Comparison of ENCODE assay signal across 26 cellular contexts in genomic region chrX:46610070-46610658, GRCh38. TPM values are rescaled to one million over a fixed set of nuclear protein-coding genes. Genes with fewer than 3 reads are reported as not detected.
DNase-seq lines count a peak whose midpoint lies in the region; ATAC-seq, FAIRE-seq and TF ChIP-seq lines count a peak whose summit lies in the region.
"Had no signal": no experiment of that assay in that cellular context is flagged by ENCODE, and none has a peak within 500 bp of the region (broad histone marks: within the 10 kb centered on the region; RNA-seq: fewer than 3 reads in every experiment).

No MANE protein-coding gene starts in this region.

- peaks cover 4% of the 10 kb centered on the region for H3K36me3 Mint-ChIP-seq in activated naive CD8-positive, alpha-beta T cell treated with anti-CD3 and anti-CD28 coated beads, Interleukin-2, amount 10 ng/mL, durations not matched to agents 7 days and 5 days
- H3K36me3 Mint-ChIP-seq in activated naive CD8-positive, alpha-beta T cell treated with anti-CD3 and anti-CD28 coated beads, Interleukin-2, amount 50 U/mL, for 24 hours (ENCODE audit: low read depth): peaks cover 13% of the 10 kb centered on the region
- peaks cover 21% of the 10 kb centered on the region for H3K36me3 Mint-ChIP-seq in T-helper 1 cell treated with Interleukin-12 subunit alpha and Interleukin-12 subunit beta and Interleukin-4 antibody, amounts not matched to agents 30 μg/mL and 1 μg/mL, for 36 hours (ENCODE audit: low read depth)
- H3K36me3 Mint-ChIP-seq in astrocyte (ENCODE audit: low read depth, unreplicated experiment): peaks cover 2% of the 10 kb centered on the region

- no peak for DNase-seq in activated CD4-positive, CD25-positive, alpha-beta regulatory T cell treated with anti-CD3 and anti-CD28 coated beads, Interleukin-2, amount 50 U/mL, for 72 hours
- DNase-seq in activated naive CD8-positive, alpha-beta T cell treated with anti-CD3 and anti-CD28 coated beads, Interleukin-2, amount 10 ng/mL, durations not matched to agents 7 days and 5 days: no peak
- DNase-seq in activated naive CD8-positive, alpha-beta T cell treated with anti-CD3 and anti-CD28 coated beads, Interleukin-2, amount 50 U/mL, for 24 hours: no peak
- DNase-seq in astrocyte (ENCODE audit: low read depth) (no peak), cardiac septum (ENCODE audit: low spot score) (no peak)
- DNase-seq: ACHN, BE2C, GM23248, H7, IMR-90, NCI-H1048, NCI-H1417, NCI-H1694, NCI-H2029 treated with DMSO at 0.1 percent for 48 hours, NCI-H446 treated with DMSO at 0.1 percent for 48 hours, NCI-H526, PC-9, SJCRH30 had no signal

- intact Hi-C loops in cardiac septum (cut with DNase I): no loop called here

- no peaks in the 10 kb centered on the region for H3K4me1 ChIP-seq in astrocyte (ENCODE audit: insufficient read depth, low read length)
- H3K4me1 ChIP-seq: BE2C, SJCRH30 had no signal

- H3K36me3 ChIP-seq in astrocyte (ENCODE audit: insufficient read depth, low read length): no peaks in the 10 kb centered on the region
- H3K36me3 ChIP-seq: BE2C, SJCRH30 had no signal

- FAIRE-seq in astrocyte (lab: Jason Lieb, UNC): peak; percentile 70
- FAIRE-seq: D721Med, HTR-8/SVneo had no signal

- no peaks in the 10 kb centered on the region for H4K20me1 ChIP-seq in astrocyte (ENCODE audit: insufficient read depth, low read length)

- H3K9me3 Mint-ChIP-seq in activated naive CD8-positive, alpha-beta T cell treated with anti-CD3 and anti-CD28 coated beads, Interleukin-2, amount 10 ng/mL, durations not matched to agents 7 days and 5 days: no peaks in the 10 kb centered on the region
- no peaks in the 10 kb centered on the region for H3K9me3 Mint-ChIP-seq in activated naive CD8-positive, alpha-beta T cell treated with anti-CD3 and anti-CD28 coated beads, Interleukin-2, amount 50 U/mL, for 24 hours
- H3K9me3 Mint-ChIP-seq in T-helper 1 cell treated with Interleukin-12 subunit alpha and Interleukin-12 subunit beta and Interleukin-4 antibody, amounts not matched to agents 30 μg/mL and 1 μg/mL, for 36 hours: no peaks in the 10 kb centered on the region
- H3K9me3 Mint-ChIP-seq in astrocyte (ENCODE audit: unreplicated experiment): no peaks in the 10 kb centered on the region

- H3K4me1 Mint-ChIP-seq in activated naive CD8-positive, alpha-beta T cell treated with anti-CD3 and anti-CD28 coated beads, Interleukin-2, amount 10 ng/mL, durations not matched to agents 7 days and 5 days: peaks cover 29% of the 10 kb centered on the region
- H3K4me1 Mint-ChIP-seq in activated naive CD8-positive, alpha-beta T cell treated with anti-CD3 and anti-CD28 coated beads, Interleukin-2, amount 50 U/mL, for 24 hours: peaks cover 22% of the 10 kb centered on the region
- peaks cover 43% of the 10 kb centered on the region for H3K4me1 Mint-ChIP-seq in T-helper 1 cell treated with Interleukin-12 subunit alpha and Interleukin-12 subunit beta and Interleukin-4 antibody, amounts not matched to agents 30 μg/mL and 1 μg/mL, for 36 hours (ENCODE audit: low read depth)
- no peaks in the 10 kb centered on the region for H3K4me1 Mint-ChIP-seq in astrocyte (ENCODE audit: low read depth, unreplicated experiment)

- H2AFZ ChIP-seq in astrocyte (ENCODE audit: low read depth, low read length): no peak overlapping the region
- H2AFZ ChIP-seq: GM23248, PC-9 had no signal

- H3K4me3 ChIP-seq in astrocyte (ENCODE audit: insufficient read depth, low read depth, low read length): no peak overlapping the region
- H3K4me3 ChIP-seq: GM23248, PC-9, SJCRH30 had no signal

- no peaks in the 10 kb centered on the region for H3K9me3 ChIP-seq in astrocyte (ENCODE audit: insufficient read depth, low read depth, low read length)
- H3K9me3 ChIP-seq: BE2C, SJCRH30 had no signal

- no peak overlapping the region for H3K4me2 ChIP-seq in astrocyte (ENCODE audit: low read length)
- H3K4me2 ChIP-seq: KMS-11, PC-9 had no signal

- no peak overlapping the region for H3K9ac ChIP-seq in astrocyte (ENCODE audit: low read length)
- H3K9ac ChIP-seq: GM23248, KMS-11 had no signal

- H3K79me2 ChIP-seq in astrocyte (ENCODE audit: insufficient read depth, low read length): no peaks in the 10 kb centered on the region

- H3K27ac Mint-ChIP-seq in activated naive CD8-positive, alpha-beta T cell treated with anti-CD3 and anti-CD28 coated beads, Interleukin-2, amount 10 ng/mL, durations not matched to agents 7 days and 5 days: peak overlapping the region; percentile 62
- no peak overlapping the region for H3K27ac Mint-ChIP-seq in activated naive CD8-positive, alpha-beta T cell treated with anti-CD3 and anti-CD28 coated beads, Interleukin-2, amount 50 U/mL, for 24 hours
- H3K27ac Mint-ChIP-seq in T-helper 1 cell treated with Interleukin-12 subunit alpha and Interleukin-12 subunit beta and Interleukin-4 antibody, amounts not matched to agents 30 μg/mL and 1 μg/mL, for 36 hours: peak overlapping the region; percentile 82
- no peak overlapping the region for H3K27ac Mint-ChIP-seq in astrocyte (ENCODE audit: unreplicated experiment)

- H3K27me3 Mint-ChIP-seq in activated naive CD8-positive, alpha-beta T cell treated with anti-CD3 and anti-CD28 coated beads, Interleukin-2, amount 10 ng/mL, durations not matched to agents 7 days and 5 days: no peaks in the 10 kb centered on the region
- H3K27me3 Mint-ChIP-seq in activated naive CD8-positive, alpha-beta T cell treated with anti-CD3 and anti-CD28 coated beads, Interleukin-2, amount 50 U/mL, for 24 hours: no peaks in the 10 kb centered on the region
- H3K27me3 Mint-ChIP-seq in T-helper 1 cell treated with Interleukin-12 subunit alpha and Interleukin-12 subunit beta and Interleukin-4 antibody, amounts not matched to agents 30 μg/mL and 1 μg/mL, for 36 hours (ENCODE audit: low read depth): no peaks in the 10 kb centered on the region
- no peaks in the 10 kb centered on the region for H3K27me3 Mint-ChIP-seq in astrocyte (ENCODE audit: low read depth, unreplicated experiment)

- H3K4me3 Mint-ChIP-seq in activated naive CD8-positive, alpha-beta T cell treated with anti-CD3 and anti-CD28 coated beads, Interleukin-2, amount 10 ng/mL, durations not matched to agents 7 days and 5 days: peak overlapping the region; percentile 33
- no peak overlapping the region for H3K4me3 Mint-ChIP-seq in activated naive CD8-positive, alpha-beta T cell treated with anti-CD3 and anti-CD28 coated beads, Interleukin-2, amount 50 U/mL, for 24 hours
- peak overlapping the region; percentile 34 for H3K4me3 Mint-ChIP-seq in T-helper 1 cell treated with Interleukin-12 subunit alpha and Interleukin-12 subunit beta and Interleukin-4 antibody, amounts not matched to agents 30 μg/mL and 1 μg/mL, for 36 hours
- no peak overlapping the region for H3K4me3 Mint-ChIP-seq in astrocyte (ENCODE audit: unreplicated experiment)

- no peak overlapping the region for H3K27ac ChIP-seq in astrocyte (ENCODE audit: low read depth, low read length)
- H3K27ac ChIP-seq: 22Rv1, GM23248, KMS-11, PC-9, SJCRH30 had no signal

- peak; percentile 38 to 62 for ATAC-seq in activated CD4-positive, CD25-positive, alpha-beta regulatory T cell treated with anti-CD3 and anti-CD28 coated beads, Interleukin-2, amount 50 U/mL, for 24 hours
- peak; percentile 38 for ATAC-seq in activated naive CD8-positive, alpha-beta T cell treated with anti-CD3 and anti-CD28 coated beads, Interleukin-2, amount 10 ng/mL, durations not matched to agents 7 days and 5 days (ENCODE audit: low read depth)
- ATAC-seq in activated naive CD8-positive, alpha-beta T cell treated with anti-CD3 and anti-CD28 coated beads, Interleukin-2, amount 50 U/mL, for 24 hours: no peak
- ATAC-seq in HG02840 (IDR thresholded peaks at IDR 0.05; ENCODE audit: low FRiP score, unreplicated experiment): no peak
- ATAC-seq: Right ventricle myocardium inferior had no signal

- no peak for TF ChIP-seq CTCF in astrocyte (IDR thresholded peaks at IDR 0.05; ENCODE audit: insufficient read depth, low read depth, low read length)

- H3K27me3 ChIP-seq in astrocyte (ENCODE audit: insufficient read depth, low read length): no peaks in the 10 kb centered on the region
- H3K27me3 ChIP-seq: BE2C, SJCRH30 had no signal

- POLR2A ChIA-PET in activated naive CD8-positive, alpha-beta T cell treated with anti-CD3 and anti-CD28 coated beads, Interleukin-2, amount 10 ng/mL, durations not matched to agents 7 days and 5 days (lab: Charles Lee): interaction anchor here (1.3 to 1.8 kb wide), 2 partner anchors 11 to 36 kb away, joined by 3 to 5 read pairs; no protein-coding TSS in a partner anchor

RNA-seq across cellular contexts. Expression of gene CHST7, which starts 36.6 kb away (rescaled TPM):
- total RNA-seq in activated naive CD8-positive, alpha-beta T cell treated with anti-CD3 and anti-CD28 coated beads, Interleukin-2, amount 10 ng/mL, durations not matched to agents 7 days and 5 days: 1 to 10 TPM; 5.7 to 6.7 TPM
- total RNA-seq in astrocyte (13.8 and 15.4 TPM in 2 replicates), cardiac septum (3.5 TPM)

Comparison
In these comparisons a context has a peak if more than half of its experiments do, and no peak if none do; other contexts are left out.
1. ATAC-seq: peak in activated CD4-positive, CD25-positive, alpha-beta regulatory T cell treated with anti-CD3 and anti-CD28 coated beads, Interleukin-2, amount 50 U/mL, for 24 hours (2 of 2) and activated naive CD8-positive, alpha-beta T cell treated with anti-CD3 and anti-CD28 coated beads, Interleukin-2, amount 10 ng/mL, durations not matched to agents 7 days and 5 days (single experiment); none in activated naive CD8-positive, alpha-beta T cell treated with anti-CD3 and anti-CD28 coated beads, Interleukin-2, amount 50 U/mL, for 24 hours (single experiment) and HG02840 (single experiment).
2. H3K27ac Mint-ChIP-seq: peak in activated naive CD8-positive, alpha-beta T cell treated with anti-CD3 and anti-CD28 coated beads, Interleukin-2, amount 10 ng/mL, durations not matched to agents 7 days and 5 days (single experiment) and T-helper 1 cell treated with Interleukin-12 subunit alpha and Interleukin-12 subunit beta and Interleukin-4 antibody, amounts not matched to agents 30 μg/mL and 1 μg/mL, for 36 hours (single experiment); none in activated naive CD8-positive, alpha-beta T cell treated with anti-CD3 and anti-CD28 coated beads, Interleukin-2, amount 50 U/mL, for 24 hours (single experiment) and astrocyte (single experiment).
3. H3K4me3 Mint-ChIP-seq: peak in activated naive CD8-positive, alpha-beta T cell treated with anti-CD3 and anti-CD28 coated beads, Interleukin-2, amount 10 ng/mL, durations not matched to agents 7 days and 5 days (single experiment) and T-helper 1 cell treated with Interleukin-12 subunit alpha and Interleukin-12 subunit beta and Interleukin-4 antibody, amounts not matched to agents 30 μg/mL and 1 μg/mL, for 36 hours (single experiment); none in activated naive CD8-positive, alpha-beta T cell treated with anti-CD3 and anti-CD28 coated beads, Interleukin-2, amount 50 U/mL, for 24 hours (single experiment) and astrocyte (single experiment).